ENCODE assay signal across 10 cellular contexts in genomic region chr12:47979686-47980085, GRCh38. TPM values are rescaled to one million over a fixed set of nuclear protein-coding genes. Genes with fewer than 3 reads are reported as not detected.
"Had no signal": no experiment of that assay in that cellular context is flagged by ENCODE, and none has a peak within 500 bp of the region (broad histone marks: within the 10 kb centered on the region; RNA-seq: fewer than 3 reads in every experiment).

No MANE protein-coding gene starts in this region.

- FAIRE-seq: H1, H54, HTR-8/SVneo had no signal

- DNase-seq: H9, HCEC 1CT, KBM-7 had no signal

- H2AFZ ChIP-seq: GM23338 had no signal

- H3K4me2 ChIP-seq: GM23338, KMS-11 had no signal

- H3K27ac ChIP-seq: KMS-11 had no signal

- H3K9ac ChIP-seq: KMS-11 had no signal

- H3K4me3 ChIP-seq: GM23338 had no signal

RNA-seq across cellular contexts. Expression of gene COL2A1, which starts 24.6 kb away (rescaled TPM):
- total RNA-seq: HT-29 had no signal
- polyA plus RNA-seq: IgD-negative memory B cell had no signal
